ENCODE assay signal across 8 cellular contexts in genomic region chr15:78050441-78050809, GRCh38. TPM values are rescaled to one million over a fixed set of nuclear protein-coding genes. Genes with fewer than 3 reads are reported as not detected.
DNase-seq lines count a peak whose midpoint lies in the region; ATAC-seq and TF ChIP-seq lines count a peak whose summit lies in the region.

No MANE protein-coding gene starts in this region.

- H3K4me3 ChIP-seq in breast epithelium: no peak overlapping the region
- H3K4me3 ChIP-seq in upper lobe of right lung: no peak overlapping the region
- no peak overlapping the region for H3K4me3 ChIP-seq in BE2C (ENCODE audit: low read depth, low read length)

- H3K27ac Mint-ChIP-seq in MCF 10A (ENCODE audit: low read depth, unreplicated experiment): no peak overlapping the region
- peak overlapping the region; percentile 97 for H3K27ac Mint-ChIP-seq in central memory CD8-positive, alpha-beta T cell (ENCODE audit: low read depth)

- peaks cover 24% of the 10 kb centered on the region for H3K4me1 Mint-ChIP-seq in MCF 10A (ENCODE audit: insufficient read depth, unreplicated experiment)
- peaks cover 85% of the 10 kb centered on the region for H3K4me1 Mint-ChIP-seq in central memory CD8-positive, alpha-beta T cell

- H3K27me3 Mint-ChIP-seq in MCF 10A (ENCODE audit: insufficient read depth, unreplicated experiment): no peaks in the 10 kb centered on the region
- H3K27me3 Mint-ChIP-seq in central memory CD8-positive, alpha-beta T cell: no peaks in the 10 kb centered on the region

- no peaks in the 10 kb centered on the region for H3K9me3 ChIP-seq in breast epithelium
- H3K9me3 ChIP-seq in upper lobe of right lung: no peaks in the 10 kb centered on the region
- H3K9me3 ChIP-seq in BE2C: no peaks in the 10 kb centered on the region

- ATAC-seq in HG03432 (IDR thresholded peaks at IDR 0.05; ENCODE audit: unreplicated experiment) (peak; percentile 20), upper lobe of right lung (no peak)
- peak; percentile 72 for ATAC-seq in central memory CD8-positive, alpha-beta T cell (replicated peaks; ENCODE audit: extremely low read depth, poor library complexity, severe bottlenecking)

- H3K27me3 ChIP-seq in breast epithelium: no peaks in the 10 kb centered on the region
- H3K27me3 ChIP-seq in upper lobe of right lung: no peaks in the 10 kb centered on the region
- no peaks in the 10 kb centered on the region for H3K27me3 ChIP-seq in BE2C

- H3K36me3 ChIP-seq in breast epithelium (no peaks in the 10 kb centered on the region), upper lobe of right lung (peaks cover 17% of the 10 kb centered on the region), BE2C (peaks cover 3% of the 10 kb centered on the region; the same call in 1 of the 2 replicates)

- BruUV-seq in MCF 10A (replicated peaks; lab: Mats Ljungman, UMichigan): no TSS peak

- H3K9me3 Mint-ChIP-seq in MCF 10A (ENCODE audit: unreplicated experiment): no peaks in the 10 kb centered on the region
- H3K9me3 Mint-ChIP-seq in central memory CD8-positive, alpha-beta T cell: no peaks in the 10 kb centered on the region

- H3K36me3 Mint-ChIP-seq in MCF 10A (ENCODE audit: insufficient read depth, unreplicated experiment): peaks cover 29% of the 10 kb centered on the region
- peaks cover 47% of the 10 kb centered on the region for H3K36me3 Mint-ChIP-seq in central memory CD8-positive, alpha-beta T cell (ENCODE audit: insufficient read depth)

- intact Hi-C loops in breast epithelium (cut with DNase I; ENCODE audit: low total_unique reads) (no loop called here), MCF 10A (cut with micrococcal nuclease) (no loop called here), upper lobe of right lung (cut with DNase I) (no loop called here)

- H3K4me3 Mint-ChIP-seq in MCF 10A (ENCODE audit: unreplicated experiment): no peak overlapping the region
- H3K4me3 Mint-ChIP-seq in central memory CD8-positive, alpha-beta T cell: peak overlapping the region; percentile 75

- H3K4me1 ChIP-seq in breast epithelium: peaks cover 6 to 7% of the 10 kb centered on the region in 2 donors
- peaks cover 89% of the 10 kb centered on the region for H3K4me1 ChIP-seq in upper lobe of right lung
- no peaks in the 10 kb centered on the region; the same call in none of the 2 replicates for H3K4me1 ChIP-seq in BE2C

- no peak for TF ChIP-seq CTCF in breast epithelium (IDR thresholded peaks at IDR 0.05)
- no peak for TF ChIP-seq CTCF in MCF 10A (IDR thresholded peaks at IDR 0.05; ENCODE audit: unreplicated experiment)
- no peak for TF ChIP-seq CTCF in upper lobe of right lung (IDR thresholded peaks at IDR 0.05)
- TF ChIP-seq CTCF in BE2C (IDR thresholded peaks at IDR 0.05; ENCODE audit: low read depth, low read length): no peak

- CTCF ChIA-PET in MCF 10A (lab: Yijun Ruan, JAX): interaction anchor here (0.5 to 2.4 kb wide), 4 partner anchors 31 to 83 kb away, joined by 5 to 12 read pairs (median 7); no protein-coding TSS in a partner anchor

- no peak for TF ChIP-seq POLR2A in breast epithelium (IDR thresholded peaks at IDR 0.05)

- H3K27ac ChIP-seq in breast epithelium: peak overlapping the region; percentile 67 to 83
- peak overlapping the region; percentile 45 for H3K27ac ChIP-seq in upper lobe of right lung

- DNase-seq in breast epithelium (ENCODE audit: low spot score in 2 of 2) (no peak), MCF 10A (ENCODE audit: unreplicated experiment) (no peak), upper lobe of right lung (no peak), germinal center (ENCODE audit: low spot score) (no peak), BE2C (no peak), NCI-H1930 (lab: John Stamatoyannopoulos, UW) (no peak)
- DNase-seq in central memory CD8-positive, alpha-beta T cell (ENCODE audit: low spot score in 2 of 2): peak in 1 of 2 donors; percentile 43

- POLR2A ChIA-PET in MCF 10A (lab: Yijun Ruan, JAX): no interaction called here

RNA-seq across cellular contexts. Expression of gene TBC1D2B, which starts 27.1 kb away (rescaled TPM):
- total RNA-seq in breast epithelium (10 to 100 TPM; 44.9 to 71.0 (median 69.2) TPM), MCF 10A (2022) (21.2 and 21.6 TPM in 2 replicates), upper lobe of right lung (88.7 TPM)
- polyA plus RNA-seq in BE2C (2012; ENCODE audit: insufficient read depth, insufficient read length, low read depth): 24.9 TPM

RNA-seq across cellular contexts. Expression of gene SH2D7, which starts 41.9 kb away (rescaled TPM):
- not detected for total RNA-seq in breast epithelium
- not detected in 2 replicates for total RNA-seq in MCF 10A (2022)
- not detected for total RNA-seq in upper lobe of right lung
- polyA plus RNA-seq in BE2C (2012; ENCODE audit: insufficient read depth, insufficient read length, low read depth): not detected
